13 cellular contexts compared by ENCODE assay signal in the genomic region with DNA sequence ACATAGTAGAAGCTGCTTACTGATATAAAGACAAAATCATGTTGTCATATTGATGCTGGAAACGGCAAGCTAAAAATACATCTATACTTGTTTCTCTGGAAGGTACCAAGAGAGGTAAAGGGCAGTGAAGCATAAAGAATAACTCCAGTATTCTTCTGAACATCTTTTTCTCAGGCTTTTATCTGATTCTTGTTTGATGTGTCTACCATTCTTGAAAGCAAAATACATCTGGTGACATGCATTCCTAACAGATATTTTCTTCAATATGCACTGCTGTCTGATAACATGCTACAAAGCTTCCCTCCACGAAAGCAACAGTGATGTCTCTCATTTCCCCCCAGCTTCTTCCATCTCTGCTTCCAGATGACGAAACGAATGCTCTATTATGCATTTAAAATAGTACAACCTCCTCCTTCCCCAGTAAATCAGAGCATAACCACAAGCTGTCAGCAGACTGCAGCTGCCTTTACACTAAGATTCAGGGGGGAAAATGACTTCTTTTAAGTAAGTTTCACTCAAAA.
DNase-seq lines count a peak whose midpoint lies in the region; ATAC-seq and TF ChIP-seq lines count a peak whose summit lies in the region.
"Had no signal": no experiment of that assay in that cellular context is flagged by ENCODE, and none has a peak within 500 bp of the region (broad histone marks: within the 10 kb centered on the region; RNA-seq: fewer than 3 reads in every experiment).

No MANE protein-coding gene starts in this region.

- peaks cover 13% of the 10 kb centered on the region for H3K36me3 Mint-ChIP-seq in neural progenitor cell

- intact Hi-C loops in left ventricle myocardium inferior (cut with micrococcal nuclease), result no loop called here
- intact Hi-C loops in left ventricle myocardium superior (cut with micrococcal nuclease), result no loop called here

- H3K27ac ChIP-seq in left ventricle myocardium inferior (replicated peaks) (peak overlapping the region; percentile 14), temporal lobe (ENCODE audit: low read depth, low read length) (peak overlapping the region; percentile 54), neural progenitor cell (no peak overlapping the region)
- peak overlapping the region; percentile 60 for H3K27ac ChIP-seq in effector memory CD4-positive, alpha-beta T cell (ENCODE audit: insufficient read depth, low read length, poor library complexity, severe bottlenecking)
- H3K27ac ChIP-seq: parathyroid adenoma had no signal

- no peak for TF ChIP-seq CTCF in left ventricle myocardium inferior (IDR thresholded peaks at IDR 0.05; ENCODE audit: borderline replicate concordance)
- no peak for TF ChIP-seq CTCF in neural progenitor cell (IDR thresholded peaks at IDR 0.05)

- peaks cover 4% of the 10 kb centered on the region for H3K4me1 Mint-ChIP-seq in neural progenitor cell
- H3K4me1 Mint-ChIP-seq: CD14-positive monocyte had no signal

- no peaks in the 10 kb centered on the region for H3K79me2 ChIP-seq in neural progenitor cell (ENCODE audit: low read depth)
- H3K79me2 ChIP-seq: parathyroid adenoma had no signal

- H3K4me3 ChIP-seq in left ventricle myocardium inferior (no peak overlapping the region), neural progenitor cell (no peak overlapping the region)
- H3K4me3 ChIP-seq in effector memory CD4-positive, alpha-beta T cell (ENCODE audit: insufficient read depth, low read depth, low read length, poor library complexity, severe bottlenecking), result no peak overlapping the region

- H2AFZ ChIP-seq in neural progenitor cell (replicated peaks), result no peak overlapping the region
- H2AFZ ChIP-seq: parathyroid adenoma had no signal

- H3K4me3 Mint-ChIP-seq in neural progenitor cell, result no peak overlapping the region
- H3K4me3 Mint-ChIP-seq: CD14-positive monocyte had no signal

- H3F3A ChIP-seq in neural progenitor cell (ENCODE audit: low read depth), result peaks cover 5% of the 10 kb centered on the region

- peaks cover 33% of the 10 kb centered on the region for H3K4me1 ChIP-seq in left ventricle myocardium inferior
- peaks cover 5% of the 10 kb centered on the region for H3K4me1 ChIP-seq in effector memory CD4-positive, alpha-beta T cell (ENCODE audit: control insufficient read depth, insufficient read depth, low read length, poor library complexity, severe bottlenecking)
- H3K4me1 ChIP-seq in neural progenitor cell, result no peaks in the 10 kb centered on the region
- H3K4me1 ChIP-seq: parathyroid adenoma had no signal

- H3K27me3 ChIP-seq in left ventricle myocardium inferior (ENCODE audit: low read depth) (no peaks in the 10 kb centered on the region), neural progenitor cell (no peaks in the 10 kb centered on the region)
- H3K27me3 ChIP-seq in effector memory CD4-positive, alpha-beta T cell (replicated peaks; ENCODE audit: control insufficient read depth, insufficient read depth, low read length, poor library complexity, severe bottlenecking), result no peaks in the 10 kb centered on the region

- DNase-seq in left ventricle myocardium inferior (no peak), left ventricle myocardium superior (no peak), RPMI7951 (ENCODE audit: low read depth) (peak; percentile 56), NCI-H524 (lab: John Stamatoyannopoulos, UW) (no peak), neural progenitor cell (ENCODE audit: low spot score) (no peak)
- DNase-seq in effector memory CD4-positive, alpha-beta T cell, result no peak
- DNase-seq: GOT3, NCI-H1694 treated with DMSO at 0.1 percent for 48 hours, Right ventricle myocardium superior had no signal

- no peak overlapping the region for H3K4me2 ChIP-seq in neural progenitor cell

- no peaks in the 10 kb centered on the region for H3K9me3 ChIP-seq in left ventricle myocardium inferior (replicated peaks)
- no peaks in the 10 kb centered on the region for H3K9me3 ChIP-seq in effector memory CD4-positive, alpha-beta T cell (ENCODE audit: control insufficient read depth, low read length)
- no peaks in the 10 kb centered on the region for H3K9me3 ChIP-seq in neural progenitor cell (ENCODE audit: low read depth)

- no peaks in the 10 kb centered on the region for H3K9me3 Mint-ChIP-seq in neural progenitor cell
- H3K9me3 Mint-ChIP-seq: CD14-positive monocyte had no signal

- H3K36me3 ChIP-seq in left ventricle myocardium inferior (peaks cover 30% of the 10 kb centered on the region), neural progenitor cell (peaks cover under 1% of the 10 kb centered on the region)
- H3K36me3 ChIP-seq in effector memory CD4-positive, alpha-beta T cell (ENCODE audit: control insufficient read depth, insufficient read depth, low read length), result no peaks in the 10 kb centered on the region

- H3K27ac Mint-ChIP-seq in neural progenitor cell, result no peak overlapping the region
- H3K27ac Mint-ChIP-seq: CD14-positive monocyte had no signal

- no peak overlapping the region for H3K9ac ChIP-seq in neural progenitor cell
- H3K9ac ChIP-seq: parathyroid adenoma had no signal

- H4K20me1 ChIP-seq in neural progenitor cell (ENCODE audit: low read depth), result no peaks in the 10 kb centered on the region

- H3K27me3 Mint-ChIP-seq in neural progenitor cell (ENCODE audit: insufficient read depth, low read depth), result no peaks in the 10 kb centered on the region

- ATAC-seq in left ventricle myocardium superior, result no peak
- ATAC-seq in HG02588 (IDR thresholded peaks at IDR 0.05; ENCODE audit: unreplicated experiment), result no peak
